In genomic region chr2:187299122-187299906, GRCh38 we compare ENCODE assay signal across 9 cellular contexts.
DNase-seq lines count a peak whose midpoint lies in the region; ATAC-seq, FAIRE-seq and TF ChIP-seq lines count a peak whose summit lies in the region.
"Had no signal": no experiment of that assay in that cellular context is flagged by ENCODE, and none has a peak within 500 bp of the region (broad histone marks: within the 10 kb centered on the region; RNA-seq: fewer than 3 reads in every experiment).

No MANE protein-coding gene starts in this region.

- no peak overlapping the region for H3K18ac ChIP-seq in mesendoderm (ENCODE audit: low read length)

- no peaks in the 10 kb centered on the region for H3K79me2 ChIP-seq in mesendoderm (ENCODE audit: control insufficient read depth, insufficient read depth, low read length)

- intact Hi-C loops in pancreas (cut with DNase I) (no loop called here), prostate gland (cut with DNase I) (no loop called here)

- no peaks in the 10 kb centered on the region for H3K9me3 Mint-ChIP-seq in chondrocyte (ENCODE audit: low read depth)

- ATAC-seq in HG02798 (IDR thresholded peaks at IDR 0.05; ENCODE audit: poor library complexity, unreplicated experiment) (peak; percentile 37), pancreas (no peak)

- H3K27me3 ChIP-seq in mesendoderm (ENCODE audit: insufficient read depth, low read length, poor library complexity) (no peaks in the 10 kb centered on the region), pancreas (no peaks in the 10 kb centered on the region), prostate gland (replicated peaks; ENCODE audit: insufficient read depth) (no peaks in the 10 kb centered on the region)

- no peaks in the 10 kb centered on the region for H3K4me1 ChIP-seq in mesendoderm (ENCODE audit: control insufficient read depth, low read depth, low read length)
- no peaks in the 10 kb centered on the region for H3K4me1 ChIP-seq in pancreas
- H3K4me1 ChIP-seq in prostate gland (replicated peaks), result no peaks in the 10 kb centered on the region

- H3K36me3 ChIP-seq in mesendoderm (ENCODE audit: control insufficient read depth, insufficient read depth, low read length) (no peaks in the 10 kb centered on the region), pancreas (no peaks in the 10 kb centered on the region), prostate gland (no peaks in the 10 kb centered on the region)

- no peak overlapping the region for H4K8ac ChIP-seq in mesendoderm (ENCODE audit: low read depth, low read length)

- TF ChIP-seq POLR2A in prostate gland (IDR thresholded peaks at IDR 0.05), result no peak

- FAIRE-seq in pancreas (lab: Jason Lieb, UNC), result no peak

- no peak overlapping the region for H2BK120ac ChIP-seq in mesendoderm (ENCODE audit: low read depth, low read length)

- H3K23ac ChIP-seq in mesendoderm (ENCODE audit: low read length), result no peak overlapping the region

- H3K4me3 ChIP-seq in mesendoderm (ENCODE audit: low read length) (no peak overlapping the region), pancreas (no peak overlapping the region), prostate gland (no peak overlapping the region)

- H2BK15ac ChIP-seq in mesendoderm (replicated peaks; ENCODE audit: low read depth), result no peak overlapping the region

- DNase-seq in DMS53 (lab: John Stamatoyannopoulos, UW) (peak; percentile 49), chondrocyte (ENCODE audit: low spot score) (no peak), mesendoderm (peak; percentile 33), pancreas (no peak), prostate gland (ENCODE audit: low spot score) (no peak), cerebellar nuclear complex (lab: John Stamatoyannopoulos, UW) (no peak), KG1 (lab: John Stamatoyannopoulos, UW) (no peak)
- DNase-seq: midbrain had no signal

- H3K79me1 ChIP-seq in mesendoderm (ENCODE audit: low read length), result no peaks in the 10 kb centered on the region

- peaks cover 32% of the 10 kb centered on the region for H3K4me1 Mint-ChIP-seq in chondrocyte (ENCODE audit: low read depth)

- no peak overlapping the region for H3K27ac Mint-ChIP-seq in chondrocyte (ENCODE audit: unreplicated experiment)

- no peaks in the 10 kb centered on the region for H3K36me3 Mint-ChIP-seq in chondrocyte (ENCODE audit: low read depth)

- no peak overlapping the region for H2AK5ac ChIP-seq in mesendoderm (ENCODE audit: low read length)

- H3K27me3 Mint-ChIP-seq in chondrocyte (ENCODE audit: low read depth), result no peaks in the 10 kb centered on the region

- H3K4me3 Mint-ChIP-seq in chondrocyte (ENCODE audit: unreplicated experiment), result no peak overlapping the region

- no peak overlapping the region for H2BK5ac ChIP-seq in mesendoderm (ENCODE audit: low read length)

- H3K9ac ChIP-seq in mesendoderm (ENCODE audit: low read length), result no peak overlapping the region

- H3K4me2 ChIP-seq in mesendoderm (ENCODE audit: low read length), result no peak overlapping the region

- H3K4ac ChIP-seq in mesendoderm (ENCODE audit: low read depth, low read length), result no peak overlapping the region

- H3K9me3 ChIP-seq in pancreas (no peaks in the 10 kb centered on the region), prostate gland (no peaks in the 10 kb centered on the region)

- H3K27ac ChIP-seq in mesendoderm (ENCODE audit: low read depth, low read length) (no peak overlapping the region), pancreas (no peak overlapping the region), prostate gland (no peak overlapping the region)

- no peak overlapping the region for H3K56ac ChIP-seq in mesendoderm (ENCODE audit: low read length)

- H4K5ac ChIP-seq in mesendoderm (ENCODE audit: low read length), result no peak overlapping the region

- peak; percentile 71 for TF ChIP-seq CTCF in chondrocyte (IDR thresholded peaks at IDR 0.05)
- no peak for TF ChIP-seq CTCF in pancreas (IDR thresholded peaks at IDR 0.05)
- TF ChIP-seq CTCF in prostate gland (IDR thresholded peaks at IDR 0.05), result no peak

Comparison
In these comparisons a context has a peak if more than half of its experiments do, and no peak if none do; other contexts are left out.
1. DNase-seq: peak in DMS53 (single experiment) and mesendoderm (single experiment); none in chondrocyte (single experiment), pancreas (0 of 6), prostate gland (single experiment), cerebellar nuclear complex (0 of 2) and KG1 (single experiment).